ENCODE assay signal across 25 cellular contexts in the genomic region with DNA sequence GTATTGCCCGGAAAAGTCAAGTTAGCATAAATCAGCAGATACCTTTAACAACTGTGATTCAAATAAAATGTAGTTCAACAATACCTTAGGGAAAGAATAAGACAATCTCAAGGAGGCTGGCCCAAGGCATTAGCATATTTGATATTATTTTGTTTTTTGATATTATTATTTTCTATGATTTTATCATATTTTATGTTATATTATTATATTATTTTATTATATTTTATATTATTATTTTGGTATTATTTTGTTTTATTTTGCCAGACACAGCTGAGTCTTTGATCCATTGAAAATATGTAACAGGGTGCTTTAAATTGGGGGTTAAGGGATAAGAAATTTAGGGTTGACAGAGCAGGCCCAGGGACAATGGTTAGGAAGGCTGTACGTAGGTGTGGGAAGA.
"Had no signal": no experiment of that assay in that cellular context is flagged by ENCODE, and none has a peak within 500 bp of the region (broad histone marks: within the 10 kb centered on the region; RNA-seq: fewer than 3 reads in every experiment).

No MANE protein-coding gene starts in this region.

- H3K9me3 Mint-ChIP-seq: dendritic cell treated with granulocyte-macrophage colony-stimulating factor and Interleukin-4, amounts not matched to agents 40 ng/mL and 50 ng/mL, for 4 days; effector memory CD8-positive, alpha-beta T cell had no signal

- H3K27ac Mint-ChIP-seq: dendritic cell treated with granulocyte-macrophage colony-stimulating factor and Interleukin-4, amounts not matched to agents 40 ng/mL and 50 ng/mL, for 4 days; effector memory CD8-positive, alpha-beta T cell; endodermal cell had no signal

- H3K36me3 ChIP-seq: colonic mucosa, esophagus muscularis mucosa, esophagus squamous epithelium, gastrocnemius medialis, gastroesophageal sphincter, heart left ventricle, heart right ventricle had no signal

- H3K4me3 ChIP-seq: colonic mucosa, coronary artery, dorsolateral prefrontal cortex, esophagus muscularis mucosa, esophagus squamous epithelium, gastrocnemius medialis, gastroesophageal sphincter, heart left ventricle, heart right ventricle had no signal

- H3K4me3 Mint-ChIP-seq: dendritic cell treated with granulocyte-macrophage colony-stimulating factor and Interleukin-4, amounts not matched to agents 40 ng/mL and 50 ng/mL, for 4 days; effector memory CD8-positive, alpha-beta T cell; endodermal cell had no signal

- H3K9me3 ChIP-seq: colonic mucosa, esophagus muscularis mucosa, esophagus squamous epithelium, gastrocnemius medialis, gastroesophageal sphincter, heart left ventricle, heart right ventricle had no signal

- DNase-seq: colonic mucosa; cortex of kidney; dermis blood vessel endothelial cell; dorsolateral prefrontal cortex; effector CD4-positive, alpha-beta T cell; effector CD8-positive, alpha-beta T cell; effector memory CD4-positive, alpha-beta T cell; effector memory CD8-positive, alpha-beta T cell; endodermal cell; erythroblast; esophagus squamous epithelium; foreskin fibroblast; foreskin keratinocyte; foreskin melanocyte; gastrocnemius medialis; glutamatergic neuron; head of caudate nucleus; heart left ventricle; heart right ventricle had no signal

- H3K27ac ChIP-seq: colonic mucosa, coronary artery, epithelial cell of prostate, esophagus muscularis mucosa, esophagus squamous epithelium, foreskin keratinocyte, gastrocnemius medialis, gastroesophageal sphincter, heart left ventricle, heart right ventricle had no signal

- H3K27me3 Mint-ChIP-seq: dendritic cell treated with granulocyte-macrophage colony-stimulating factor and Interleukin-4, amounts not matched to agents 40 ng/mL and 50 ng/mL, for 4 days; effector memory CD8-positive, alpha-beta T cell had no signal

- H3K27me3 ChIP-seq: colonic mucosa, dorsolateral prefrontal cortex, esophagus muscularis mucosa, esophagus squamous epithelium, foreskin keratinocyte, gastrocnemius medialis, gastroesophageal sphincter, heart left ventricle, heart right ventricle had no signal

- H3K4me1 ChIP-seq: colonic mucosa, esophagus muscularis mucosa, esophagus squamous epithelium, foreskin keratinocyte, gastrocnemius medialis, gastroesophageal sphincter, heart left ventricle, heart right ventricle had no signal

- ATAC-seq: effector memory CD8-positive, alpha-beta T cell; esophagus mucosa; foreskin keratinocyte; gastrocnemius medialis; gastroesophageal sphincter; heart left ventricle; heart right ventricle had no signal
